In genomic region chr21:22609802-22610201, GRCh38 we compare ENCODE assay signal across 24 cellular contexts.
"Had no signal": no experiment of that assay in that cellular context is flagged by ENCODE, and none has a peak within 500 bp of the region (broad histone marks: within the 10 kb centered on the region; RNA-seq: fewer than 3 reads in every experiment).

No MANE protein-coding gene starts in this region.

- H3K4me1 ChIP-seq: ascending aorta, gastroesophageal sphincter, right lobe of liver had no signal

- H3K9me3 ChIP-seq: ascending aorta, gastroesophageal sphincter, neutrophil, right lobe of liver, thoracic aorta had no signal

- DNase-seq: activated CD4-positive, alpha-beta memory T cell treated with anti-CD3 and anti-CD28 coated beads for 36 hours; activated CD4-positive, alpha-beta T cell treated with anti-CD3 and anti-CD28 coated beads, Interleukin-2, amount 10 ng/mL, durations not matched to agents 24 days and 14 days; activated CD4-positive, CD25-positive, alpha-beta regulatory T cell treated with anti-CD3 and anti-CD28 coated beads, Interleukin-2, amount 50 U/mL, for 72 hours; activated CD8-positive, alpha-beta memory T cell treated with anti-CD3 and anti-CD28 coated beads, Interleukin-2, amount 50 U/mL, for 48 hours; activated gamma-delta T cell; activated naive CD4-positive, alpha-beta T cell treated with anti-CD3 and anti-CD28 coated beads, Interleukin-2, amount 10 ng/mL, durations not matched to agents 7 days and 5 days; activated naive CD8-positive, alpha-beta T cell treated with anti-CD3 and anti-CD28 coated beads, Interleukin-2, amount 10 ng/mL, durations not matched to agents 7 days and 5 days; activated T-cell treated with anti-CD3 and anti-CD28 coated beads, Interleukin-2, amount 50 U/mL, for 24 hours; effector memory CD8-positive, alpha-beta T cell; left cardiac atrium; left ventricle myocardium superior; right lobe of liver; stimulated activated CD4-positive, alpha-beta T cell treated with anti-CD3 and anti-CD28 coated beads, Interleukin-12 subunit alpha, Interleukin-12 subunit beta, amount 100 ng/mL, for 4 hours; stimulated activated CD4-positive, alpha-beta T cell treated with anti-CD3 and anti-CD28 coated beads, Interleukin-4, amount 100 ng/mL, for 1 hour; T-helper 9 cell; WERI-Rb-1 had no signal

- H3K27me3 ChIP-seq: ascending aorta, cardiac muscle cell, gastroesophageal sphincter, hepatocyte, neutrophil, right lobe of liver had no signal

- H3K4me2 ChIP-seq: hepatocyte had no signal

- ATAC-seq: effector memory CD8-positive, alpha-beta T cell; gastroesophageal sphincter; left cardiac atrium; left ventricle myocardium superior; right lobe of liver; stimulated activated effector memory CD8-positive, alpha-beta T cell treated with anti-CD3 and anti-CD28 coated beads, Interleukin-12 subunit alpha, Interleukin-12 subunit beta, amount 100 ng/mL, for 72 hours had no signal

- H3K27ac ChIP-seq: ascending aorta, cardiac muscle cell, coronary artery, gastroesophageal sphincter, hepatocyte, neutrophil, right lobe of liver, thoracic aorta, WERI-Rb-1 had no signal

- H3K79me2 ChIP-seq: hepatocyte had no signal

- H3K36me3 ChIP-seq: ascending aorta, cardiac muscle cell, gastroesophageal sphincter, neutrophil, right lobe of liver, thoracic aorta, WERI-Rb-1 had no signal

- H2AFZ ChIP-seq: hepatocyte had no signal

- H3K4me3 ChIP-seq: ascending aorta, cardiac muscle cell, coronary artery, gastroesophageal sphincter, hepatocyte, right lobe of liver, thoracic aorta had no signal
